Comparison of ENCODE assay signal across 11 cellular contexts in genomic region chr3:171248426-171249115, GRCh38.
DNase-seq lines count a peak whose midpoint lies in the region; ATAC-seq and TF ChIP-seq lines count a peak whose summit lies in the region.
"Had no signal": no experiment of that assay in that cellular context is flagged by ENCODE, and none has a peak within 500 bp of the region (broad histone marks: within the 10 kb centered on the region; RNA-seq: fewer than 3 reads in every experiment).

No MANE protein-coding gene starts in this region.

- no peaks in the 10 kb centered on the region for H3K9me3 ChIP-seq in heart right ventricle
- no peaks in the 10 kb centered on the region for H3K9me3 ChIP-seq in Caco-2
- H3K9me3 ChIP-seq: left lung had no signal

- H3K27me3 ChIP-seq in heart right ventricle: no peaks in the 10 kb centered on the region
- no peaks in the 10 kb centered on the region for H3K27me3 ChIP-seq in Caco-2 (replicated peaks; ENCODE audit: control insufficient read depth, insufficient read depth, low read length)
- H3K27me3 ChIP-seq: left lung had no signal

- no peak for DNase-seq in activated CD8-positive, alpha-beta T cell treated with anti-CD3 and anti-CD28 coated beads for 36 hours
- no peak for DNase-seq in RWPE1 (ENCODE audit: low spot score)
- DNase-seq in activated T-helper 2 cell treated with anti-CD3 and anti-CD28 coated beads, Interferon-gamma antibody, Interleukin-2, Interleukin-4, amounts not matched to agents 10 μg/mL and 5 μg/mL and 100 μg/mL, durations not matched to agents 14 hours and 24 hours and 36 hours (ENCODE audit: low spot score): no peak
- no peak for DNase-seq in heart right ventricle
- DNase-seq in Caco-2: no peak
- DNase-seq: left lung, retina had no signal

- BruUV-seq in Caco-2 (replicated peaks; lab: Mats Ljungman, UMichigan): no TSS peak

- no peak overlapping the region for H3K27ac ChIP-seq in RWPE1
- peak overlapping the region in 1 of 10 donors; percentile 34 for H3K27ac ChIP-seq in heart right ventricle
- H3K27ac ChIP-seq: left lung had no signal

- peaks cover 44% of the 10 kb centered on the region for H3K4me1 Mint-ChIP-seq in activated CD8-positive, alpha-beta T cell treated with anti-CD3 and anti-CD28 coated beads for 36 hours (ENCODE audit: low read depth)
- peaks cover 40% of the 10 kb centered on the region for H3K4me1 Mint-ChIP-seq in activated T-helper 2 cell treated with anti-CD3 and anti-CD28 coated beads, Interferon-gamma antibody, Interleukin-2, Interleukin-4, amounts not matched to agents 10 μg/mL and 5 μg/mL and 100 μg/mL, durations not matched to agents 14 hours and 24 hours and 36 hours (ENCODE audit: low read depth)
- H3K4me1 Mint-ChIP-seq in Caco-2 (ENCODE audit: low read depth, unreplicated experiment): no peaks in the 10 kb centered on the region

- 80 to 87% methylated on average over 4 of the region's 4 CpGs for WGBS in heart right ventricle, 2 donors

- no peak for TF ChIP-seq CTCF in activated CD8-positive, alpha-beta T cell treated with anti-CD3 and anti-CD28 coated beads for 36 hours (IDR thresholded peaks at IDR 0.05)
- TF ChIP-seq CTCF in RWPE1 (conservative IDR thresholded peaks at IDR 0.05; ENCODE audit: low read depth): no peak
- TF ChIP-seq CTCF in heart right ventricle (IDR thresholded peaks at IDR 0.05): no peak
- no peak for TF ChIP-seq CTCF in Caco-2 (IDR thresholded peaks at IDR 0.05; ENCODE audit: insufficient read depth in 1 of 2, low read depth in 1 of 2, low read length in 1 of 2, severe bottlenecking in 1 of 2, unreplicated experiment in 1 of 2)

- no peaks in the 10 kb centered on the region for H3K4me1 ChIP-seq in heart right ventricle
- 0 out of 2 replicates have a peak, but pooled peaks cover 4% of the 10 kb centered on the region for H3K4me1 ChIP-seq in Caco-2
- H3K4me1 ChIP-seq: left lung had no signal

- CTCF ChIA-PET in activated CD8-positive, alpha-beta T cell treated with anti-CD3 and anti-CD28 coated beads for 36 hours (lab: Charles Lee): interaction anchor here (1.2 to 1.7 kb wide), 4 partner anchors 9 to 220 kb away, joined by 3 to 8 read pairs (median 4); no protein-coding TSS in a partner anchor
- CTCF ChIA-PET in RWPE1 (lab: Yijun Ruan, JAX) (interaction anchor here (0.7 kb wide), 1 partner anchor 134 kb away, joined by 3 read pairs; no protein-coding TSS in a partner anchor), Caco-2 (lab: Charles Lee) (no interaction called here)

- POLR2A ChIA-PET in activated CD8-positive, alpha-beta T cell treated with anti-CD3 and anti-CD28 coated beads for 36 hours (lab: Charles Lee): interaction anchor here (0.7 to 1.9 kb wide), 4 partner anchors 9 to 44 kb away, joined by 3 to 11 read pairs (median 4); no protein-coding TSS in a partner anchor
- POLR2A ChIA-PET in RWPE1 (lab: Yijun Ruan, JAX; ENCODE audit: low non-redundant PET) (no interaction called here), Caco-2 (lab: Charles Lee) (no interaction called here)

- intact Hi-C loops in activated CD8-positive, alpha-beta T cell treated with anti-CD3 and anti-CD28 coated beads for 36 hours (cut with micrococcal nuclease): loop anchor here (5.0 kb wide), 1 partner anchor 39 kb away; no protein-coding TSS in a partner anchor
- intact Hi-C loops in activated T-helper 2 cell treated with anti-CD3 and anti-CD28 coated beads, Interferon-gamma antibody, Interleukin-2, Interleukin-4, amounts not matched to agents 10 μg/mL and 5 μg/mL and 100 μg/mL, durations not matched to agents 14 hours and 24 hours and 36 hours (cut with micrococcal nuclease): loop anchor here (1.0 to 5.0 kb wide), 7 partner anchors 8 to 314 kb away; no protein-coding TSS in a partner anchor
- intact Hi-C loops in heart right ventricle (cut with DNase I): no loop called here
- intact Hi-C loops in Caco-2 (cut with micrococcal nuclease; ENCODE audit: unreplicated experiment): no loop called here

- H3K9me3 Mint-ChIP-seq in activated CD8-positive, alpha-beta T cell treated with anti-CD3 and anti-CD28 coated beads for 36 hours: no peaks in the 10 kb centered on the region
- H3K9me3 Mint-ChIP-seq in activated T-helper 2 cell treated with anti-CD3 and anti-CD28 coated beads, Interferon-gamma antibody, Interleukin-2, Interleukin-4, amounts not matched to agents 10 μg/mL and 5 μg/mL and 100 μg/mL, durations not matched to agents 14 hours and 24 hours and 36 hours: no peaks in the 10 kb centered on the region
- H3K9me3 Mint-ChIP-seq in Caco-2 (ENCODE audit: unreplicated experiment): no peaks in the 10 kb centered on the region
- H3K9me3 Mint-ChIP-seq: activated naive CD4-positive, alpha-beta T cell treated with anti-CD3 and anti-CD28 coated beads, Interleukin-2, amount 50 U/mL, for 24 hours had no signal

- H3K36me3 ChIP-seq in heart right ventricle (no peaks in the 10 kb centered on the region), Caco-2 (ENCODE audit: control insufficient read depth, insufficient read depth, low read length) (no peaks in the 10 kb centered on the region)
- H3K36me3 ChIP-seq: left lung had no signal

- peak; percentile 81 for ATAC-seq in GM18508 (IDR thresholded peaks at IDR 0.05; ENCODE audit: insufficient read depth, unreplicated experiment)
- peak; percentile 79 for ATAC-seq in GM19452 (IDR thresholded peaks at IDR 0.05; ENCODE audit: unreplicated experiment)
- ATAC-seq in HG02973 (IDR thresholded peaks at IDR 0.05; ENCODE audit: unreplicated experiment): peak; percentile 79
- ATAC-seq in activated CD8-positive, alpha-beta T cell treated with anti-CD3 and anti-CD28 coated beads for 36 hours: peak; percentile 77
- ATAC-seq in heart right ventricle: no peak
- ATAC-seq: left lung had no signal

- no peak overlapping the region for H3K27ac Mint-ChIP-seq in activated CD8-positive, alpha-beta T cell treated with anti-CD3 and anti-CD28 coated beads for 36 hours
- no peak overlapping the region for H3K27ac Mint-ChIP-seq in activated T-helper 2 cell treated with anti-CD3 and anti-CD28 coated beads, Interferon-gamma antibody, Interleukin-2, Interleukin-4, amounts not matched to agents 10 μg/mL and 5 μg/mL and 100 μg/mL, durations not matched to agents 14 hours and 24 hours and 36 hours
- H3K27ac Mint-ChIP-seq in Caco-2 (ENCODE audit: unreplicated experiment): no peak overlapping the region
- H3K27ac Mint-ChIP-seq: activated naive CD4-positive, alpha-beta T cell treated with anti-CD3 and anti-CD28 coated beads, Interleukin-2, amount 50 U/mL, for 24 hours had no signal

- H3K27me3 Mint-ChIP-seq in activated CD8-positive, alpha-beta T cell treated with anti-CD3 and anti-CD28 coated beads for 36 hours: no peaks in the 10 kb centered on the region
- no peaks in the 10 kb centered on the region for H3K27me3 Mint-ChIP-seq in activated T-helper 2 cell treated with anti-CD3 and anti-CD28 coated beads, Interferon-gamma antibody, Interleukin-2, Interleukin-4, amounts not matched to agents 10 μg/mL and 5 μg/mL and 100 μg/mL, durations not matched to agents 14 hours and 24 hours and 36 hours (ENCODE audit: low read depth)
- no peaks in the 10 kb centered on the region for H3K27me3 Mint-ChIP-seq in Caco-2 (ENCODE audit: insufficient read depth, unreplicated experiment)
- H3K27me3 Mint-ChIP-seq: activated naive CD4-positive, alpha-beta T cell treated with anti-CD3 and anti-CD28 coated beads, Interleukin-2, amount 50 U/mL, for 24 hours had no signal

- H3K4me3 ChIP-seq in heart right ventricle (no peak overlapping the region), Caco-2 (ENCODE audit: low read depth, low read length) (no peak overlapping the region)
- H3K4me3 ChIP-seq: left lung had no signal

- H3K36me3 Mint-ChIP-seq in activated CD8-positive, alpha-beta T cell treated with anti-CD3 and anti-CD28 coated beads for 36 hours (ENCODE audit: low read depth): peaks cover 13% of the 10 kb centered on the region
- H3K36me3 Mint-ChIP-seq in activated T-helper 2 cell treated with anti-CD3 and anti-CD28 coated beads, Interferon-gamma antibody, Interleukin-2, Interleukin-4, amounts not matched to agents 10 μg/mL and 5 μg/mL and 100 μg/mL, durations not matched to agents 14 hours and 24 hours and 36 hours (ENCODE audit: low read depth): peaks cover 30% of the 10 kb centered on the region
- H3K36me3 Mint-ChIP-seq in Caco-2 (ENCODE audit: insufficient read depth, unreplicated experiment): no peaks in the 10 kb centered on the region

- H3K4me3 Mint-ChIP-seq in activated CD8-positive, alpha-beta T cell treated with anti-CD3 and anti-CD28 coated beads for 36 hours: no peak overlapping the region
- H3K4me3 Mint-ChIP-seq in activated T-helper 2 cell treated with anti-CD3 and anti-CD28 coated beads, Interferon-gamma antibody, Interleukin-2, Interleukin-4, amounts not matched to agents 10 μg/mL and 5 μg/mL and 100 μg/mL, durations not matched to agents 14 hours and 24 hours and 36 hours (ENCODE audit: low read depth): no peak overlapping the region
- H3K4me3 Mint-ChIP-seq in Caco-2 (ENCODE audit: unreplicated experiment): no peak overlapping the region
- H3K4me3 Mint-ChIP-seq: activated naive CD4-positive, alpha-beta T cell treated with anti-CD3 and anti-CD28 coated beads, Interleukin-2, amount 50 U/mL, for 24 hours had no signal

Comparison
In these comparisons a context has a peak if more than half of its experiments do, and no peak if none do; other contexts are left out.
1. ATAC-seq: peak in GM18508 (single experiment), GM19452 (single experiment), HG02973 (single experiment) and activated CD8-positive, alpha-beta T cell treated with anti-CD3 and anti-CD28 coated beads for 36 hours (single experiment); none in heart right ventricle (0 of 8).
2. intact Hi-C loops: an anchor here in activated CD8-positive, alpha-beta T cell treated with anti-CD3 and anti-CD28 coated beads for 36 hours (5.0 kb wide) and activated T-helper 2 cell treated with anti-CD3 and anti-CD28 coated beads, Interferon-gamma antibody, Interleukin-2, Interleukin-4, amounts not matched to agents 10 μg/mL and 5 μg/mL and 100 μg/mL, durations not matched to agents 14 hours and 24 hours and 36 hours (1.0 to 5.0 kb wide); none called in heart right ventricle and Caco-2.